ENCODE assay signal across 34 cellular contexts in genomic region chr6:77536701-77537100, GRCh38.
"Had no signal": no experiment of that assay in that cellular context is flagged by ENCODE, and none has a peak within 500 bp of the region (broad histone marks: within the 10 kb centered on the region; RNA-seq: fewer than 3 reads in every experiment).

No MANE protein-coding gene starts in this region.

- H3K4me1 ChIP-seq: adrenal gland, body of pancreas, breast epithelium had no signal

- H3K4me3 ChIP-seq: adrenal gland, body of pancreas, breast epithelium had no signal

- ATAC-seq: activated CD8-positive, alpha-beta T cell treated with anti-CD3 and anti-CD28 coated beads for 36 hours; activated naive CD4-positive, alpha-beta T cell treated with anti-CD3 and anti-CD28 coated beads, Interleukin-2, amount 50 U/mL, for 72 hours; activated T-cell treated with anti-CD3 and anti-CD28 coated beads, Interleukin-2, amount 50 U/mL, for 4 hours; activated T-cell treated with anti-CD3 and anti-CD28 coated beads, Interleukin-2, amount 50 U/mL, for 72 hours; activated T-helper 17 cell treated with anti-CD3 and anti-CD28 coated beads, Interleukin-2, amount 50 U/mL, for 72 hours; body of pancreas had no signal

- FAIRE-seq: astrocyte, TTC549 had no signal

- H3K27me3 ChIP-seq: adrenal gland, body of pancreas, brain microvascular endothelial cell, breast epithelium had no signal

- H3K9me3 ChIP-seq: adrenal gland, body of pancreas, breast epithelium had no signal

- H3K36me3 ChIP-seq: adrenal gland, brain microvascular endothelial cell, breast epithelium had no signal

- DNase-seq: activated B cell treated with CpG ODN at 0.5 μM for 24 hours; activated CD4-positive, alpha-beta memory T cell treated with anti-CD3 and anti-CD28 coated beads for 36 hours; activated CD4-positive, alpha-beta T cell treated with anti-CD3 and anti-CD28 coated beads for 4 hours; activated CD4-positive, alpha-beta T cell treated with anti-CD3 and anti-CD28 coated beads, Interleukin-2, amount 10 ng/mL, durations not matched to agents 24 days and 14 days; activated CD4-positive, alpha-beta T cell treated with anti-CD3 and anti-CD28 coated beads, Interleukin-2, amount 50 U/mL, for 1 hour; activated CD4-positive, alpha-beta T cell treated with anti-CD3 and anti-CD28 coated beads, Interleukin-2, amount 50 U/mL, for 4 hours; activated CD4-positive, CD25-positive, alpha-beta regulatory T cell treated with anti-CD3 and anti-CD28 coated beads, Interleukin-2, amount 50 U/mL, for 72 hours; activated CD8-positive, alpha-beta memory T cell treated with anti-CD3 and anti-CD28 coated beads, Interleukin-2, amount 50 U/mL, for 4 hours; activated CD8-positive, alpha-beta T cell treated with anti-CD3 and anti-CD28 coated beads for 36 hours; activated effector memory CD4-positive, alpha-beta T cell treated with anti-CD3 and anti-CD28 coated beads, Interleukin-2, amount 50 U/mL, for 16 hours; activated gamma-delta T cell treated with Interleukin-2 at 50 U/mL for 16 hours; activated naive CD4-positive, alpha-beta T cell; activated naive CD4-positive, alpha-beta T cell treated with anti-CD3 and anti-CD28 coated beads for 36 hours; activated naive CD4-positive, alpha-beta T cell treated with anti-CD3 and anti-CD28 coated beads, Interleukin-2, amount 50 U/mL, for 16 hours; activated naive CD8-positive, alpha-beta T cell treated with anti-CD3 and anti-CD28 coated beads for 36 hours; activated T-cell treated with anti-CD3 and anti-CD28 coated beads for 4 hours; activated T-cell treated with anti-CD3 and anti-CD28 coated beads, Interleukin-2, amount 50 U/mL, for 1 hour; activated T-cell treated with anti-CD3 and anti-CD28 coated beads, Interleukin-2, amount 50 U/mL, for 4 hours; activated T-cell treated with anti-CD3 and anti-CD28 coated beads, Interleukin-2, amount 50 U/mL, for 72 hours; adrenal gland; amniotic stem cell; aorta; body of pancreas; brain microvascular endothelial cell; central memory CD4-positive, alpha-beta T cell; T-helper 1 cell; T-helper 2 cell; T-helper 9 cell had no signal

- H3K27ac ChIP-seq: adrenal gland, body of pancreas, brain microvascular endothelial cell, breast epithelium, VCaP had no signal
